8 cellular contexts compared by ENCODE assay signal in the genomic region with DNA sequence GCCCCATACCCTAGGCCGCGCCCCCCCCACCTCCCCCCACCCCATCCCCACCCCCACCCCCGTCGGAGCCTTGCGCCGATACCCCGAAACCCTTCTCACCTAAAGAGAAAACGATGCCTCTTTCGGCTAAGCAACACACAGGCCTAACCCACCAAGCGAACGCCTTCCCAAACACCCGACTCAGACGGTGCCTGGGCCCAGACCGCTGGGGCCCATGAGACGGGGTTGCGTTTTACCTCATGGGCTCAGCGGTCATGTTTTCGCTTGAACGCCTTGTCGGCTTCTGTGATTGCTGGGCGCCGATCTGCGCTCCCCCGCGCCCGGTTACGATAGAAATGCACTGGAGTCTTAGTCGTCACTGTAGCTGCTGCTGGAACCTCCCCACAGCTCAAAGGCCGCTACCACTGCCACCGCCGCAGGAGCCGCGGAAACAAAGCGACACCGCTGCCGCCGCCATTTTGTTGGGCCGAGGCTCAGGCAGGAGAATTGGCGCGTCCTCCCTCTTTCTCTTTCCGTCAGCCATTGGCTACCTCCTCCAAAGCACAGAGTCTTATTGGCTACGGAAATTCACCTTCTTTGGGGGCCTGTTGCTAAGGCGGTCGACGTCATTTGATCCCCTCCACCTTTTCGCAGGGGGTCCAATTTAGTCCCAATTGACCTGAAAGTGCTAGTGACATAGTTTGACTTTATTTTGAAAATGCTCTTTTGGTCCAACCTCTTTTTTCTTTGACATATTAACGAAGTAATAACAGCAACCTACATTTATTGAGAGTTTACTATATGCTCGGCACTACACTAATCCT. TPM values are rescaled to one million over a fixed set of nuclear protein-coding genes. Genes with fewer than 3 reads are reported as not detected.
A peak's percentile ranks its signal among the peaks of the same experiment; 100 is the strongest.
DNase-seq lines count a peak whose midpoint lies in the region; ATAC-seq and TF ChIP-seq lines count a peak whose summit lies in the region.

TSS of gene ATRX (minus strand) at position 471 of the 803 bp plus-strand sequence. CDS start at position 256, 215 bp downstream.

- no peak within 1 kb of the TSS for H2BK15ac ChIP-seq in mesendoderm (replicated peaks; ENCODE audit: low read depth)

- TF ChIP-seq CTCF in endodermal cell (conservative IDR thresholded peaks at IDR 0.05) = no peak

- no peak within 1 kb of the TSS for H4K5ac ChIP-seq in mesendoderm (ENCODE audit: low read length)

- peak within 1 kb of the TSS; percentile 94 to 100 (median 100) for H3K27ac Mint-ChIP-seq in CD4-positive, CD25-positive, alpha-beta regulatory T cell
- peak within 1 kb of the TSS; percentile 100 for H3K27ac Mint-ChIP-seq in endodermal cell

- peak; percentile 74 to 89 (median 84) for DNase-seq in CD4-positive, CD25-positive, alpha-beta regulatory T cell
- DNase-seq in HPDE6-E6E7 (ENCODE audit: extremely low spot score) (peak; percentile 61), NOMO-1 (lab: John Stamatoyannopoulos, UW; ENCODE audit: unreplicated experiment in 2 of 2) (peak; percentile 68 to 74), endodermal cell (peak; percentile 85), mesendoderm (peak; percentile 91)
- peak; percentile 13 to 40 (median 17) for DNase-seq in activated CD8-positive, alpha-beta memory T cell treated with anti-CD3 and anti-CD28 coated beads for 48 hours (ENCODE audit: low read depth in 2 of 3, low spot score in 2 of 3)
- peak; percentile 44 for DNase-seq in stimulated activated CD8-positive, alpha-beta memory T cell treated with anti-CD3 and anti-CD28 coated beads, Interleukin-15, amount 100 ng/mL, for 1 hour (ENCODE audit: low read depth)

- peak within 1 kb of the TSS; percentile 98 to 99 (median 99) for H3K4me3 Mint-ChIP-seq in CD4-positive, CD25-positive, alpha-beta regulatory T cell
- H3K4me3 Mint-ChIP-seq in endodermal cell = peak within 1 kb of the TSS; percentile 97

- H3K36me3 ChIP-seq in CD4-positive, CD25-positive, alpha-beta regulatory T cell (ENCODE audit: control insufficient read depth, insufficient read depth, low read length) = no peaks in the 10 kb centered on the region
- H3K36me3 ChIP-seq in endodermal cell (ENCODE audit: control insufficient read depth, insufficient read depth, low read length) (no peaks in the 10 kb centered on the region), mesendoderm (ENCODE audit: control insufficient read depth, insufficient read depth, low read length) (no peaks in the 10 kb centered on the region)

- H3K79me1 ChIP-seq in mesendoderm (ENCODE audit: low read length) = no peaks in the 10 kb centered on the region

- no peak within 1 kb of the TSS for H2BK120ac ChIP-seq in mesendoderm (ENCODE audit: low read depth, low read length)

- peaks cover 14 to 35% (median 20%) of the 10 kb centered on the region in 4 donors for H3K4me1 Mint-ChIP-seq in CD4-positive, CD25-positive, alpha-beta regulatory T cell
- no peaks in the 10 kb centered on the region for H3K4me1 Mint-ChIP-seq in endodermal cell

- H3K4me3 ChIP-seq in CD4-positive, CD25-positive, alpha-beta regulatory T cell (ENCODE audit: low read depth, low read length) = peak within 1 kb of the TSS; percentile 96
- H3K4me3 ChIP-seq in endodermal cell (ENCODE audit: low read length) = peak within 1 kb of the TSS; percentile 93
- H3K4me3 ChIP-seq in mesendoderm (ENCODE audit: low read length) = peak within 1 kb of the TSS; percentile 60

- H2AK5ac ChIP-seq in mesendoderm (ENCODE audit: low read length) = no peak within 1 kb of the TSS

- no peaks in the 10 kb centered on the region for H3K27me3 ChIP-seq in CD4-positive, CD25-positive, alpha-beta regulatory T cell (ENCODE audit: control insufficient read depth, insufficient read depth, low read length)
- H3K27me3 ChIP-seq in endodermal cell (ENCODE audit: control insufficient read depth, insufficient read depth, low read length, poor library complexity, severe bottlenecking) = no peaks in the 10 kb centered on the region
- H3K27me3 ChIP-seq in mesendoderm (ENCODE audit: insufficient read depth, low read length, poor library complexity) = no peaks in the 10 kb centered on the region

- WGBS in endodermal cell (ENCODE audit: insufficient coverage in 1 of 2, insufficient read length in 1 of 2), 2 experiments = 2 to 33% methylated on average over 1 to 44 of the region's 48 CpGs
- WGBS in mesendoderm (ENCODE audit: extremely low coverage, insufficient coverage, low lambda C conversion rate) = no CpG with 5 or more reads among the region's 48 CpGs

- no peaks in the 10 kb centered on the region for H3K36me3 Mint-ChIP-seq in CD4-positive, CD25-positive, alpha-beta regulatory T cell
- peaks cover under 1% of the 10 kb centered on the region for H3K36me3 Mint-ChIP-seq in endodermal cell (ENCODE audit: low read depth)

- H3K27me3 Mint-ChIP-seq in CD4-positive, CD25-positive, alpha-beta regulatory T cell = no peaks in the 10 kb centered on the region
- H3K27me3 Mint-ChIP-seq in endodermal cell (ENCODE audit: insufficient read depth) = no peaks in the 10 kb centered on the region

- H3K27ac ChIP-seq in CD4-positive, CD25-positive, alpha-beta regulatory T cell (ENCODE audit: insufficient read depth, low read length, poor library complexity, severe bottlenecking) = peak within 1 kb of the TSS; percentile 88
- peak within 1 kb of the TSS; percentile 99 for H3K27ac ChIP-seq in endodermal cell (ENCODE audit: low read depth, low read length)
- H3K27ac ChIP-seq in mesendoderm (ENCODE audit: low read depth, low read length) = peak within 1 kb of the TSS; percentile 60

- H3K9me3 Mint-ChIP-seq in CD4-positive, CD25-positive, alpha-beta regulatory T cell = no peaks in the 10 kb centered on the region
- H3K9me3 Mint-ChIP-seq in endodermal cell = peaks cover 44% of the 10 kb centered on the region

- H2BK5ac ChIP-seq in mesendoderm (ENCODE audit: low read length) = no peak within 1 kb of the TSS

- H3K79me2 ChIP-seq in mesendoderm (ENCODE audit: control insufficient read depth, insufficient read depth, low read length) = peaks cover 36% of the 10 kb centered on the region

- peak within 1 kb of the TSS; percentile 99 for H3K9ac ChIP-seq in endodermal cell (ENCODE audit: extremely low read depth, low read length, poor library complexity, severe bottlenecking)
- H3K9ac ChIP-seq in mesendoderm (ENCODE audit: low read length) = peak within 1 kb of the TSS; percentile 91

- ATAC-seq in CD4-positive, CD25-positive, alpha-beta regulatory T cell (ENCODE audit: low read depth in 2 of 2) = peak; percentile 92
- peak; percentile 96 for ATAC-seq in GM19438 (IDR thresholded peaks at IDR 0.05; ENCODE audit: low read depth, unreplicated experiment)

- H3K4me1 ChIP-seq in CD4-positive, CD25-positive, alpha-beta regulatory T cell (ENCODE audit: control insufficient read depth, insufficient read depth, low read length, poor library complexity, severe bottlenecking) = peaks cover 24% of the 10 kb centered on the region
- H3K4me1 ChIP-seq in endodermal cell (ENCODE audit: control insufficient read depth, insufficient read depth, low read length) (no peaks in the 10 kb centered on the region), mesendoderm (ENCODE audit: control insufficient read depth, low read depth, low read length) (no peaks in the 10 kb centered on the region)

- peak within 1 kb of the TSS; percentile 62 for H3K4ac ChIP-seq in mesendoderm (ENCODE audit: low read depth, low read length)

- peak within 1 kb of the TSS; percentile 3 for H3K4me2 ChIP-seq in mesendoderm (ENCODE audit: low read length)

- H4K8ac ChIP-seq in mesendoderm (ENCODE audit: low read depth, low read length) = no peak within 1 kb of the TSS

- H3K23ac ChIP-seq in mesendoderm (ENCODE audit: low read length) = peak within 1 kb of the TSS; percentile 4

- peak within 1 kb of the TSS; percentile 82 for H3K56ac ChIP-seq in mesendoderm (ENCODE audit: low read length)

- no peaks in the 10 kb centered on the region for H3K9me3 ChIP-seq in CD4-positive, CD25-positive, alpha-beta regulatory T cell (ENCODE audit: control insufficient read depth in 2 of 2, low read length in 2 of 2)
- no peaks in the 10 kb centered on the region for H3K9me3 ChIP-seq in endodermal cell (ENCODE audit: control insufficient read depth, low read length)

- peak within 1 kb of the TSS; percentile 33 for H3K18ac ChIP-seq in mesendoderm (ENCODE audit: low read length)

RNA-seq across cellular contexts. Expression of gene ATRX, which starts in this region (rescaled TPM):
- total RNA-seq in CD4-positive, CD25-positive, alpha-beta regulatory T cell = 175 TPM
- 10 to 100 TPM; 35.2 to 48.6 (median 41.9) TPM for polyA plus RNA-seq in CD4-positive, CD25-positive, alpha-beta regulatory T cell
- 100 to 1,000 TPM; 120 to 137 TPM for total RNA-seq in endodermal cell
- 59.8 TPM for polyA plus RNA-seq in endodermal cell (2013, experiment 1 of 2)
- 64.2 TPM for polyA plus RNA-seq in endodermal cell (2013, experiment 2 of 2)
- polyA plus RNA-seq in mesendoderm (2013, experiment 1 of 2) = 46.3 TPM
- 47.7 TPM for polyA plus RNA-seq in mesendoderm (2013, experiment 2 of 2)

Comparison
In these comparisons a context has a peak if more than half of its experiments do, and no peak if none do; other contexts are left out.
1. Peak in every context shown above with its lines: DNase-seq, ATAC-seq, H3K4me3 ChIP-seq and H3K27ac ChIP-seq.
2. DNase-seq: peak in every context shown above with its lines; median percentile 91 in mesendoderm; 85 in endodermal cell; 84 in CD4-positive, CD25-positive, alpha-beta regulatory T cell; 71 in NOMO-1; 61 in HPDE6-E6E7; 44 in stimulated activated CD8-positive, alpha-beta memory T cell treated with anti-CD3 and anti-CD28 coated beads, Interleukin-15, amount 100 ng/mL, for 1 hour; 17 in activated CD8-positive, alpha-beta memory T cell treated with anti-CD3 and anti-CD28 coated beads for 48 hours.